ENCODE assay signal across 8 cellular contexts in the genomic region with DNA sequence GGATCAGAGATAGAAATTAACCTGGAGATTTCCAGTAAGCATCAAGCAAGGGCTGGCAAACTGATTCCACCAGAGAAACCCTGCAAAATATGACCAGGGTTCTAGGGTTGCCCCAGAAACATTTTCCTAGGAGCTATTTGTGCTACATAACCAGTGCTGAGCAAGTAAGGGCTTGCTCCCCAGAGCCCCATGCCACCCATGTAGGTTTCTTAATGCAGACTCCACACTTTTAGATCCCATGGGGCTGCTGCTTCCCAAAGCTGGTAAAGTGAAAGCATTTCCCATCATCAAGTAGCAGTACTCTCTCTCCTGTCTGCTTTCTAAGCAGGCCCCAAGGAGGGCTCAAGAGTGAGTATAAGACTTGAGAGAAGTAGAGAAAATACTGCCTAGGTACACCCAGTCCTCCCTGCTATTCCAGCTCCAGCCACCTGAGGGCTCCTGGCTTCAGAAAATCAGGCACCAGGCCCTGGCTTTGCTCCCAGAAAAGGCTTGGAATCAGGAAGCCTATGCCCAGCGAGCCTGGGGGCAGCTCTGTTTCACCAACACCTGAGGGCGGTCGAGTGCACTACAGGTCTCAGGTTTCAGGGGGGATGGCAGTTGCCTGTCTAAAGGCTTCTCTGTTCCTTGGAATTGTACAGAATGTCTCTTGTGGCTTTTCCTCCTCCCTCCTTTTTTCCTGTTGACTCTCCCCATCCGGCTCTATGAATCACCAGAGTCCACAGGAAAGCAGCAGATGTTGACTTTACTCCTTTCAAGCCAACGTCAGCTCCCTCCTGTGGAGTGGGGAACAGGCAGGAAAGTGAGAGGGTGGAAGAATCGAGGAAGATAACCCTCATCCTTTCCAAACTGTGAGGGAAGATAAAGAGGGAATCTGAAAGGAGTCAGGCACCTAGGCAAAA. TPM values are rescaled to one million over a fixed set of nuclear protein-coding genes. Genes with fewer than 3 reads are reported as not detected.
DNase-seq lines count a peak whose midpoint lies in the region; ATAC-seq and TF ChIP-seq lines count a peak whose summit lies in the region.

No MANE protein-coding gene starts in this region.

- CTCF ChIA-PET in WTC11 (lab: Charles Lee) = interaction anchor here (0.5 to 3.7 kb wide), 51 partner anchors 9 to 154 kb away, joined by 3 to 93 read pairs (median 5); partner anchors contain the start of genes ANKRD34A, HJV, ITGA10 and LIX1L

- H3K36me3 ChIP-seq in GM23248 (ENCODE audit: low read depth) = no peaks in the 10 kb centered on the region

- WGBS in GM23248 (ENCODE audit: low coverage in 1 of 2, low lambda C conversion rate in 2 of 2, missing lambda C conversion rate in 2 of 2), 2 experiments = 0 to 3% methylated on average over 6 of the region's 6 CpGs

- H3K36me3 Mint-ChIP-seq in WTC11 = no peaks in the 10 kb centered on the region

- no peaks in the 10 kb centered on the region for H4K20me1 ChIP-seq in GM23248 (ENCODE audit: insufficient read depth)

- no peaks in the 10 kb centered on the region for H3K9me3 Mint-ChIP-seq in WTC11

- H3K9ac ChIP-seq in GM23248 = peak overlapping the region; percentile 60

- H3K27ac ChIP-seq in GM23248 (peak overlapping the region; percentile 80), skin epidermis (peak overlapping the region; percentile 23 to 94 (median 79))

- peak overlapping the region; percentile 95 for H3K27ac Mint-ChIP-seq in WTC11

- no peaks in the 10 kb centered on the region for H3K79me2 ChIP-seq in GM23248 (ENCODE audit: insufficient read depth)

- peak overlapping the region; percentile 77 for H3K4me2 ChIP-seq in GM23248 (ENCODE audit: unreplicated experiment)

- H3K9me2 ChIP-seq in GM23248 (ENCODE audit: insufficient read depth) = no peaks in the 10 kb centered on the region

- peaks cover 25% of the 10 kb centered on the region for H3F3A ChIP-seq in GM23248 (ENCODE audit: insufficient read depth)

- H2AFZ ChIP-seq in GM23248 = peak overlapping the region; percentile 93

- POLR2A ChIA-PET in WTC11 (lab: Charles Lee) = interaction anchor here (1.0 to 1.8 kb wide), 7 partner anchors 16 to 88 kb away, joined by 4 to 14 read pairs (median 5); partner anchors contain the start of genes ANKRD34A, NUDT17, PIAS3 and POLR3GL

- in situ Hi-C loops in GM23248 (cut with MboI) = no loop called here

- H3K4me3 Mint-ChIP-seq in WTC11 = peak overlapping the region; percentile 62

- H3K4me1 ChIP-seq in GM23248 (ENCODE audit: insufficient read depth) = peaks cover 17% of the 10 kb centered on the region

- H3K27me3 Mint-ChIP-seq in WTC11 (ENCODE audit: low read depth) = peaks cover 15% of the 10 kb centered on the region

- ATAC-seq in WTC11 (peak; percentile 100), HG02970 (IDR thresholded peaks at IDR 0.05; ENCODE audit: low FRiP score, unreplicated experiment) (no peak)

- peaks cover 25% of the 10 kb centered on the region for H3K4me1 Mint-ChIP-seq in WTC11

- H3K9me3 ChIP-seq in GM23248 (ENCODE audit: low read depth) = no peaks in the 10 kb centered on the region

- H3K4me3 ChIP-seq in GM23248 = peak overlapping the region; percentile 50
- no peak overlapping the region for H3K4me3 ChIP-seq in skin epidermis

- DNase-seq in AG08396 (ENCODE audit: low spot score) (peak; percentile 92), GM23248 (peak; percentile 96), NCI-H2171 treated with DMSO at 0.1 percent for 48 hours (lab: John Stamatoyannopoulos, UW) (peak; percentile 98), WTC11 (ENCODE audit: low spot score) (peak; percentile 98), cerebellar nuclear complex (lab: John Stamatoyannopoulos, UW) (peak; percentile 75 to 91), iris pigment epithelial cell (ENCODE audit: low read depth) (peak; percentile 97)

- H3K27me3 ChIP-seq in GM23248 (replicated peaks; ENCODE audit: insufficient read depth) = no peaks in the 10 kb centered on the region

- peak; percentile 85 for TF ChIP-seq CTCF in WTC11 (IDR thresholded peaks at IDR 0.05)

TF ChIP-seq in WTC11, 78 proteins besides CTCF, POLR2A, EP300 and RAD21:
- TF ChIP-seq, protein P1, sequence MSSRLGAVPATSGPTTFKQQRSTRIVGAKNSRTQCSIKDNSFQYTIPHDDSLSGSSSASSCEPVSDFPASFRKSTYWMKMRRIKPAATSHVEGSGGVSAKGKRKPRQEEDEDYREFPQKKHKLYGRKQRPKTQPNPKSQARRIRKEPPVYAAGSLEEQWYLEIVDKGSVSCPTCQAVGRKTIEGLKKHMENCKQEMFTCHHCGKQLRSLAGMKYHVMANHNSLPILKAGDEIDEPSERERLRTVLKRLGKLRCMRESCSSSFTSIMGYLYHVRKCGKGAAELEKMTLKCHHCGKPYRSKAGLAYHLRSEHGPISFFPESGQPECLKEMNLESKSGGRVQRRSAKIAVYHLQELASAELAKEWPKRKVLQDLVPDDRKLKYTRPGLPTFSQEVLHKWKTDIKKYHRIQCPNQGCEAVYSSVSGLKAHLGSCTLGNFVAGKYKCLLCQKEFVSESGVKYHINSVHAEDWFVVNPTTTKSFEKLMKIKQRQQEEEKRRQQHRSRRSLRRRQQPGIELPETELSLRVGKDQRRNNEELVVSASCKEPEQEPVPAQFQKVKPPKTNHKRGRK (CRISPR knock-in tag; IDR thresholded peaks at IDR 0.05; ENCODE audit: borderline replicate concordance) = no peak
- peak; percentile 70; the same call in 1 of the 2 replicates for TF ChIP-seq ETV6 (CRISPR knock-in tag; IDR thresholded peaks at IDR 0.05)
- no peak for TF ChIP-seq ZBTB21 (CRISPR knock-in tag; IDR thresholded peaks at IDR 0.05; ENCODE audit: borderline replicate concordance)
- no peak for TF ChIP-seq ELF4 (CRISPR knock-in tag; IDR thresholded peaks at IDR 0.05; ENCODE audit: low read depth)
- TF ChIP-seq GABPB1 (CRISPR knock-in tag; IDR thresholded peaks at IDR 0.05) = peak; percentile 53
TF ChIP-seq in WTC11: peak in this region for 2.

RNA-seq across cellular contexts. Expression of gene ANKRD35, which starts 6.2 kb away (rescaled TPM):
- total RNA-seq in GM23248 (2014; rRNA removed; shearing (Covaris generic)) = 0.38 and 0.65 TPM in 2 replicates
- 3.4 and 3.5 TPM in 2 replicates for polyA plus RNA-seq in GM23248 (2016; fragmentation: Nextera tagmentation; extraction: Ambion mirVana)
- total RNA-seq in WTC11 (2021) = 2.7 to 3.2 TPM (median 2.9 TPM) in 3 replicates

RNA-seq across cellular contexts. Expression of gene ITGA10, which starts 18.0 kb away (rescaled TPM):
- 0.13 and 0.65 TPM in 2 replicates for total RNA-seq in GM23248 (2014; rRNA removed; shearing (Covaris generic))
- polyA plus RNA-seq in GM23248 (2016; fragmentation: Nextera tagmentation; extraction: Ambion mirVana) = 0.31 and 0.35 TPM in 2 replicates
- total RNA-seq in WTC11 (2021) = 0.31 to 0.34 TPM (median 0.32 TPM) in 3 replicates

RNA-seq across cellular contexts. Expression of gene PEX11B, which starts 26.7 kb away (rescaled TPM):
- 32.2 and 34.5 TPM in 2 replicates for total RNA-seq in GM23248 (2014; rRNA removed; shearing (Covaris generic))
- polyA plus RNA-seq in GM23248 (2016; fragmentation: Nextera tagmentation; extraction: Ambion mirVana) = 37.1 and 37.9 TPM in 2 replicates
- 10.9 to 12.5 TPM (median 11.8 TPM) in 3 replicates for total RNA-seq in WTC11 (2021)

RNA-seq across cellular contexts. Expression of gene PIAS3, which starts 33.0 kb away (rescaled TPM):
- total RNA-seq in GM23248 (2014; rRNA removed; shearing (Covaris generic)) = 22.2 and 32.5 TPM in 2 replicates
- 58.3 and 63.0 TPM in 2 replicates for polyA plus RNA-seq in GM23248 (2016; fragmentation: Nextera tagmentation; extraction: Ambion mirVana)
- 44.9 to 52.4 TPM (median 49.6 TPM) in 3 replicates for total RNA-seq in WTC11 (2021)

RNA-seq across cellular contexts. Expression of gene RBM8A, which starts 35.4 kb away (rescaled TPM):
- total RNA-seq in GM23248 (2014; rRNA removed; shearing (Covaris generic)) = 112 and 127 TPM in 2 replicates
- 204 and 210 TPM in 2 replicates for polyA plus RNA-seq in GM23248 (2016; fragmentation: Nextera tagmentation; extraction: Ambion mirVana)
- 199 to 215 TPM (median 212 TPM) in 3 replicates for total RNA-seq in WTC11 (2021)
